21 cellular contexts compared by ENCODE assay signal in the genomic region with DNA sequence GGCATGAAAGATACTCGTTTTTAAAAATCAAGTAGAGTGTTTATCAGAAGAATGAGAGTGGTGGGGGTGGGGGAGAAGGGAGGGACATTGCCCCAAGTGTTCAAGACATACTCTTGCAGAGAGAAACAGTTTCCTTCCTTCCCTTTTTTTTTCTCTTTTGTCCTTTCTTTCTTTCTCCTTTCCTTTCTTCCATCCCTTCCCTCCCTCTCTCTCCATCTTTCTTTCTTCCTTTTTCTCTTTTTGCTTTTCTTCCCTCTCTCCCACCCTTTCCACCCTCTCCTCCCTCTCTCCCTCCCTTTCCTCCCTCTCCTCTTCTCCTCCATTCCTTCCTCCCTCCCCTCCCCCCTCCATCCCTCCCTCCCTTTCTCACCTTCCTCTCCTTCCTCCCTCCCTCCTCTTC.
DNase-seq lines count a peak whose midpoint lies in the region; ATAC-seq, FAIRE-seq and TF ChIP-seq lines count a peak whose summit lies in the region.
"Had no signal": no experiment of that assay in that cellular context is flagged by ENCODE, and none has a peak within 500 bp of the region (broad histone marks: within the 10 kb centered on the region; RNA-seq: fewer than 3 reads in every experiment).

No MANE protein-coding gene starts in this region.

- H3K4me2 ChIP-seq in HepG2 (ENCODE audit: low read depth, low read length), result no peak overlapping the region
- H3K4me2 ChIP-seq: A549; BLaER1 treated with 17β-estradiol and CSF1 and Interleukin-3, amounts not matched to agents 10 nM and 100 nM had no signal

- DNase-seq in HepG2 (ENCODE audit: low spot score) (no peak), right lobe of liver (no peak), OCI-M1 (lab: John Stamatoyannopoulos, UW) (peak; percentile 6), GDM1 (lab: John Stamatoyannopoulos, UW) (no peak), GM19238 (ENCODE audit: insufficient read length, low spot score) (no peak)
- DNase-seq: AML-193; Caco-2; Calu3; CD4-positive, alpha-beta T cell; CD8-positive, alpha-beta T cell; DMS79 treated with DMSO at 0.1 percent for 48 hours had no signal

- H3K9me3 ChIP-seq in HepG2 (ENCODE audit: low read length), result no peaks in the 10 kb centered on the region
- no peaks in the 10 kb centered on the region for H3K9me3 ChIP-seq in right lobe of liver
- H3K9me3 ChIP-seq: A549; BLaER1 treated with 17β-estradiol and CSF1 and Interleukin-3, amounts not matched to agents 10 nM and 100 nM; Caco-2 had no signal

- H3K27me3 ChIP-seq in HepG2 (ENCODE audit: control insufficient read depth in 1 of 2, insufficient read depth in 2 of 2, low read length in 2 of 2) (no peaks in the 10 kb centered on the region), right lobe of liver (no peaks in the 10 kb centered on the region)
- H3K27me3 ChIP-seq: BLaER1 treated with 17β-estradiol and CSF1 and Interleukin-3, amounts not matched to agents 10 nM and 100 nM had no signal

- intact Hi-C loops in HepG2 (cut with micrococcal nuclease; ENCODE audit: unreplicated experiment) (no loop called here), right lobe of liver (cut with DNase I) (no loop called here)

- in situ Hi-C loops in HepG2 (cut with HindIII; ENCODE audit: extremely low pct_ligation_motif_present, low pct_unique_long_range_greater_than_20kb), result no loop called here

- H4K20me1 ChIP-seq in HepG2 (ENCODE audit: insufficient read depth, low read length), result no peaks in the 10 kb centered on the region
- H4K20me1 ChIP-seq: BLaER1 treated with 17β-estradiol and CSF1 and Interleukin-3, amounts not matched to agents 10 nM and 100 nM had no signal

- TF ChIP-seq RAD21 in HepG2 (CRISPR knock-in tag; IDR thresholded peaks at IDR 0.05), result no peak

- H3K27ac ChIP-seq in HepG2 (ENCODE audit: extremely low read length, insufficient read depth, low read length) (no peak overlapping the region), right lobe of liver (no peak overlapping the region)
- H3K27ac ChIP-seq: 22Rv1; A549; BLaER1 treated with 17β-estradiol and CSF1 and Interleukin-3, amounts not matched to agents 10 nM and 100 nM; C4-2B had no signal

- no peak overlapping the region for H3K9ac ChIP-seq in HepG2 (ENCODE audit: insufficient read depth, low read depth, low read length)
- H3K9ac ChIP-seq: BLaER1 treated with 17β-estradiol and CSF1 and Interleukin-3, amounts not matched to agents 10 nM and 100 nM had no signal

- TF ChIP-seq POLR2A in HepG2 (IDR thresholded peaks at IDR 0.05; ENCODE audit: insufficient read depth in 1 of 2, low read depth in 2 of 2, low read length in 2 of 2), result no peak
- TF ChIP-seq POLR2A in right lobe of liver (IDR thresholded peaks at IDR 0.05), result no peak

- H3K4me1 ChIP-seq in HepG2 (ENCODE audit: insufficient read depth, low read length) (no peaks in the 10 kb centered on the region), right lobe of liver (no peaks in the 10 kb centered on the region)
- H3K4me1 ChIP-seq: A549; BLaER1 treated with 17β-estradiol and CSF1 and Interleukin-3, amounts not matched to agents 10 nM and 100 nM had no signal

- FAIRE-seq in HepG2 (lab: Jason Lieb, UNC), result no peak
- FAIRE-seq: A549, D721Med, G401.6, GM12878, GM12892, GM18507, GM19239 had no signal

- ATAC-seq in HepG2, result no peak
- no peak for ATAC-seq in right lobe of liver
- ATAC-seq: A549; CD8-positive, alpha-beta T cell; GM12878 had no signal

- POLR2A ChIA-PET in HepG2 (lab: Yijun Ruan, JAX), result no interaction called here

- H2AFZ ChIP-seq in HepG2 (ENCODE audit: low read length), result no peak overlapping the region

- no peak for TF ChIP-seq EP300 in HepG2 (IDR thresholded peaks at IDR 0.05; ENCODE audit: low read depth in 2 of 2, low read length in 2 of 2)
- TF ChIP-seq EP300 in HepG2 (CRISPR knock-in tag; IDR thresholded peaks at IDR 0.05; ENCODE audit: borderline replicate concordance), result no peak

- no peak for TF ChIP-seq CTCF in HepG2 (CRISPR knock-in tag; IDR thresholded peaks at IDR 0.05)
- no peak for TF ChIP-seq CTCF in right lobe of liver (IDR thresholded peaks at IDR 0.05)

- CTCF ChIA-PET in HepG2 (lab: Yijun Ruan, JAX; ENCODE audit: low intra/inter-chr PET ratio, low total read pairs), result no interaction called here

- 5% methylated on average over 1 of the region's 1 CpG for WGBS in HepG2 (ENCODE audit: low lambda C conversion rate)
- WGBS in right lobe of liver (ENCODE audit: insufficient coverage, low coverage, low lambda C conversion rate, missing lambda C conversion rate), result 7% methylated on average over 1 of the region's 1 CpG

- H3K79me2 ChIP-seq in HepG2 (ENCODE audit: insufficient read depth, low read length), result no peaks in the 10 kb centered on the region

- no peak overlapping the region for H3K4me3 ChIP-seq in HepG2 (replicated peaks in 1 of 3; ENCODE audit: insufficient read depth in 1 of 3, low read depth in 2 of 3, low read length in 3 of 3)
- no peak overlapping the region for H3K4me3 ChIP-seq in right lobe of liver
- H3K4me3 ChIP-seq: A549; BLaER1 treated with 17β-estradiol and CSF1 and Interleukin-3, amounts not matched to agents 10 nM and 100 nM; GM12878 had no signal

- BruUV-seq in HepG2 (replicated peaks; lab: Mats Ljungman, UMichigan), result no TSS peak

- no peaks in the 10 kb centered on the region for H3K36me3 ChIP-seq in HepG2 (replicated peaks in 1 of 2; ENCODE audit: control insufficient read depth in 1 of 2, insufficient read depth in 2 of 2, low read length in 2 of 2)
- H3K36me3 ChIP-seq in right lobe of liver, result no peaks in the 10 kb centered on the region
- H3K36me3 ChIP-seq: BLaER1 treated with 17β-estradiol and CSF1 and Interleukin-3, amounts not matched to agents 10 nM and 100 nM had no signal

TF ChIP-seq in HepG2, 621 proteins besides CTCF, POLR2A, EP300 and RAD21:
- TF ChIP-seq, protein P1, sequence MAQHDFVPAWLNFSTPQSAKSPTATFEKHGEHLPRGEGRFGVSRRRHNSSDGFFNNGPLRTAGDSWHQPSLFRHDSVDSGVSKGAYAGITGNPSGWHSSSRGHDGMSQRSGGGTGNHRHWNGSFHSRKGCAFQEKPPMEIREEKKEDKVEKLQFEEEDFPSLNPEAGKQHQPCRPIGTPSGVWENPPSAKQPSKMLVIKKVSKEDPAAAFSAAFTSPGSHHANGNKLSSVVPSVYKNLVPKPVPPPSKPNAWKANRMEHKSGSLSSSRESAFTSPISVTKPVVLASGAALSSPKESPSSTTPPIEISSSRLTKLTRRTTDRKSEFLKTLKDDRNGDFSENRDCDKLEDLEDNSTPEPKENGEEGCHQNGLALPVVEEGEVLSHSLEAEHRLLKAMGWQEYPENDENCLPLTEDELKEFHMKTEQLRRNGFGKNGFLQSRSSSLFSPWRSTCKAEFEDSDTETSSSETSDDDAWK (CRISPR knock-in tag; IDR thresholded peaks at IDR 0.05), result no peak
- peak; percentile 49 for TF ChIP-seq HNRNPK (IDR thresholded peaks at IDR 0.05; ENCODE audit: low read depth, low read length, poor library complexity, severe bottlenecking)
